ENCODE assay signal across 8 cellular contexts in genomic region chr15:60478633-60479360, GRCh38. TPM values are rescaled to one million over a fixed set of nuclear protein-coding genes. Genes with fewer than 3 reads are reported as not detected.
A peak's percentile ranks its signal among the peaks of the same experiment; 100 is the strongest.
DNase-seq lines count a peak whose midpoint lies in the region; ATAC-seq and TF ChIP-seq lines count a peak whose summit lies in the region.

A gene with protein sequence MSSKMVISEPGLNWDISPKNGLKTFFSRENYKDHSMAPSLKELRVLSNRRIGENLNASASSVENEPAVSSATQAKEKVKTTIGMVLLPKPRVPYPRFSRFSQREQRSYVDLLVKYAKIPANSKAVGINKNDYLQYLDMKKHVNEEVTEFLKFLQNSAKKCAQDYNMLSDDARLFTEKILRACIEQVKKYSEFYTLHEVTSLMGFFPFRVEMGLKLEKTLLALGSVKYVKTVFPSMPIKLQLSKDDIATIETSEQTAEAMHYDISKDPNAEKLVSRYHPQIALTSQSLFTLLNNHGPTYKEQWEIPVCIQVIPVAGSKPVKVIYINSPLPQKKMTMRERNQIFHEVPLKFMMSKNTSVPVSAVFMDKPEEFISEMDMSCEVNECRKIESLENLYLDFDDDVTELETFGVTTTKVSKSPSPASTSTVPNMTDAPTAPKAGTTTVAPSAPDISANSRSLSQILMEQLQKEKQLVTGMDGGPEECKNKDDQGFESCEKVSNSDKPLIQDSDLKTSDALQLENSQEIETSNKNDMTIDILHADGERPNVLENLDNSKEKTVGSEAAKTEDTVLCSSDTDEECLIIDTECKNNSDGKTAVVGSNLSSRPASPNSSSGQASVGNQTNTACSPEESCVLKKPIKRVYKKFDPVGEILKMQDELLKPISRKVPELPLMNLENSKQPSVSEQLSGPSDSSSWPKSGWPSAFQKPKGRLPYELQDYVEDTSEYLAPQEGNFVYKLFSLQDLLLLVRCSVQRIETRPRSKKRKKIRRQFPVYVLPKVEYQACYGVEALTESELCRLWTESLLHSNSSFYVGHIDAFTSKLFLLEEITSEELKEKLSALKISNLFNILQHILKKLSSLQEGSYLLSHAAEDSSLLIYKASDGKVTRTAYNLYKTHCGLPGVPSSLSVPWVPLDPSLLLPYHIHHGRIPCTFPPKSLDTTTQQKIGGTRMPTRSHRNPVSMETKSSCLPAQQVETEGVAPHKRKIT (minus strand): TSS chr15:60479142. CDS start chr15:60477977, 1,165 bp downstream.

- H3K4me3 Mint-ChIP-seq in activated CD4-positive, alpha-beta T cell treated with anti-CD3 and anti-CD28 coated beads, Interleukin-2, amount 10 ng/mL, durations not matched to agents 24 days and 14 days = peak within 1 kb of the TSS; percentile 95

- peak; percentile 86 for ATAC-seq in HG03460 (IDR thresholded peaks at IDR 0.05; ENCODE audit: unreplicated experiment)

- H3K4me3 ChIP-seq in BJ (ENCODE audit: low read depth, low read length) (peak within 1 kb of the TSS; percentile 81), coronary artery (peak within 1 kb of the TSS; percentile 86)

- 0 out of 2 replicates have a peak, but pooled peaks cover 1% of the 10 kb centered on the region for H3K36me3 ChIP-seq in BJ (ENCODE audit: control insufficient read depth, insufficient read depth, low read length)

- intact Hi-C loops in activated CD4-positive, alpha-beta T cell treated with anti-CD3 and anti-CD28 coated beads, Interleukin-2, amount 10 ng/mL, durations not matched to agents 24 days and 14 days (cut with micrococcal nuclease) = loop anchor here (1.0 to 5.0 kb wide), 8 partner anchors 42 to 559 kb away; partner anchors contain the start of gene ANXA2

- H3K4me1 Mint-ChIP-seq in activated CD4-positive, alpha-beta T cell treated with anti-CD3 and anti-CD28 coated beads, Interleukin-2, amount 10 ng/mL, durations not matched to agents 24 days and 14 days = peaks cover 37% of the 10 kb centered on the region

- peak; percentile 14; the same call in 1 of the 2 replicates for TF ChIP-seq CTCF in BJ (IDR thresholded peaks at IDR 0.05; ENCODE audit: insufficient read depth, low read depth, low read length)
- no peak for TF ChIP-seq CTCF in coronary artery (IDR thresholded peaks at IDR 0.05)

- peak within 1 kb of the TSS; percentile 99 for H3K27ac Mint-ChIP-seq in activated CD4-positive, alpha-beta T cell treated with anti-CD3 and anti-CD28 coated beads, Interleukin-2, amount 10 ng/mL, durations not matched to agents 24 days and 14 days

- H3K27ac ChIP-seq in coronary artery (peak within 1 kb of the TSS; percentile 85 to 95), layer of hippocampus (ENCODE audit: low read depth, low read length) (peak within 1 kb of the TSS; percentile 78)

- CTCF ChIA-PET in BJ (lab: Yijun Ruan, JAX) = interaction anchor here (0.5 to 1.3 kb wide), 2 partner anchors 151 to 157 kb away, joined by 4 to 5 read pairs; no protein-coding TSS in a partner anchor

- DNase-seq in BJ (ENCODE audit: low read depth) (peak; percentile 66), GM19240 (ENCODE audit: insufficient read length, low spot score) (peak; percentile 61), NCI-H526 (lab: John Stamatoyannopoulos, UW) (peak; percentile 91 to 96), coronary artery (ENCODE audit: low spot score) (peak; percentile 97)
- DNase-seq in activated CD4-positive, alpha-beta T cell treated with anti-CD3 and anti-CD28 coated beads, Interleukin-2, amount 10 ng/mL, durations not matched to agents 24 days and 14 days = peak; percentile 99
- peak; percentile 91 to 93 for DNase-seq in stimulated activated CD4-positive, alpha-beta T cell treated with anti-CD3 and anti-CD28 coated beads, Interleukin-1b, Interleukin-23, amount 100 ng/mL, for 4 hours (ENCODE audit: low read depth in 2 of 2)

- H3K9me3 Mint-ChIP-seq in activated CD4-positive, alpha-beta T cell treated with anti-CD3 and anti-CD28 coated beads, Interleukin-2, amount 10 ng/mL, durations not matched to agents 24 days and 14 days = no peaks in the 10 kb centered on the region

- H3K27me3 Mint-ChIP-seq in activated CD4-positive, alpha-beta T cell treated with anti-CD3 and anti-CD28 coated beads, Interleukin-2, amount 10 ng/mL, durations not matched to agents 24 days and 14 days = no peaks in the 10 kb centered on the region

- H3K36me3 Mint-ChIP-seq in activated CD4-positive, alpha-beta T cell treated with anti-CD3 and anti-CD28 coated beads, Interleukin-2, amount 10 ng/mL, durations not matched to agents 24 days and 14 days (ENCODE audit: low read depth) = peaks cover 18% of the 10 kb centered on the region

- no peaks in the 10 kb centered on the region for H3K27me3 ChIP-seq in BJ (ENCODE audit: control insufficient read depth, insufficient read depth, low read length)
- H3K27me3 ChIP-seq in layer of hippocampus (ENCODE audit: control insufficient read depth, insufficient read depth, low read length) = no peaks in the 10 kb centered on the region

- POLR2A ChIA-PET in BJ (lab: Charles Lee) = interaction anchor here (0.6 kb wide), 2 partner anchors 79 to 556 kb away, joined by 3 read pairs; no protein-coding TSS in a partner anchor

RNA-seq across cellular contexts. Expression of the gene that starts here (rescaled TPM):
- polyA plus RNA-seq in BJ (2011; rRNA removed) = 19.4 and 29.4 TPM in 2 replicates
- 17.1 and 19.1 TPM in 2 replicates for polyA minus RNA-seq in BJ (2011; rRNA and poly(A)+ RNA removed)
- total RNA-seq in activated CD4-positive, alpha-beta T cell treated with anti-CD3 and anti-CD28 coated beads, Interleukin-2, amount 10 ng/mL, durations not matched to agents 24 days and 14 days = 55.4 and 62.6 TPM in 2 replicates

Comparison
In these comparisons a context has a peak if more than half of its experiments do, and no peak if none do; other contexts are left out.
1. Peak in every context shown above with its lines: DNase-seq, ATAC-seq, H3K4me3 ChIP-seq and H3K27ac ChIP-seq.